Comparison of ENCODE assay signal across 8 cellular contexts in genomic region chr9:133348763-133349573, GRCh38.
DNase-seq lines count a peak whose midpoint lies in the region; ATAC-seq and TF ChIP-seq lines count a peak whose summit lies in the region.

No MANE protein-coding gene starts in this region.

- ATAC-seq in GM21529 (IDR thresholded peaks at IDR 0.05; ENCODE audit: unreplicated experiment): no peak
- ATAC-seq in HG03469 (IDR thresholded peaks at IDR 0.05; ENCODE audit: unreplicated experiment): no peak

- peaks cover 7% of the 10 kb centered on the region; the same call in 1 of the 2 replicates for H4K20me1 ChIP-seq in KMS-11 (ENCODE audit: insufficient read depth)

- H3K4me1 ChIP-seq in ACC112 (ENCODE audit: control insufficient read depth, insufficient read depth, low read length, unreplicated experiment) (peaks cover 35% of the 10 kb centered on the region), KMS-11 (ENCODE audit: low read depth, poor library complexity, severe bottlenecking) (peaks cover 22% of the 10 kb centered on the region), muscle layer of colon (ENCODE audit: insufficient read depth, low read length) (peaks cover 29% of the 10 kb centered on the region)

- H3K9ac ChIP-seq in KMS-11 (peak overlapping the region; percentile 100), muscle layer of colon (ENCODE audit: low read length) (peak overlapping the region; percentile 97)

- DNase-seq in choroid plexus epithelial cell (ENCODE audit: low read depth) (peak; percentile 15), hippocampal formation (lab: John Stamatoyannopoulos, UW) (no peak), SIG-M5 (lab: John Stamatoyannopoulos, UW) (no peak)

- peak overlapping the region; percentile 93 for H3K27ac ChIP-seq in ACC112 (ENCODE audit: low read depth, low read length)
- peak overlapping the region; percentile 98 for H3K27ac ChIP-seq in KMS-11
- peak overlapping the region; percentile 93 for H3K27ac ChIP-seq in muscle layer of colon (ENCODE audit: low read depth, low read length)

- peak overlapping the region; percentile 99 for H3K4me3 ChIP-seq in ACC112 (ENCODE audit: low read depth, low read length)
- no peak overlapping the region for H3K4me3 ChIP-seq in KMS-11 (IDR thresholded peaks at IDR 0.05; ENCODE audit: insufficient read depth, low read depth, low read length)
- peak overlapping the region; percentile 83 for H3K4me3 ChIP-seq in choroid plexus epithelial cell (ENCODE audit: low read depth, low read length)
- H3K4me3 ChIP-seq in muscle layer of colon (ENCODE audit: low read depth in 1 of 2, low read length in 2 of 2): peak overlapping the region; percentile 90 to 99

- H2AFZ ChIP-seq in ACC112 (ENCODE audit: low read length, unreplicated experiment) (no peak overlapping the region), KMS-11 (ENCODE audit: low read depth) (no peak overlapping the region)

- H3K9me3 ChIP-seq in muscle layer of colon (ENCODE audit: low read length): no peaks in the 10 kb centered on the region

- H3K36me3 ChIP-seq in ACC112 (ENCODE audit: insufficient read depth, low read length): peaks cover 47% of the 10 kb centered on the region
- peaks cover 29% of the 10 kb centered on the region for H3K36me3 ChIP-seq in KMS-11 (ENCODE audit: insufficient read depth)
- H3K36me3 ChIP-seq in muscle layer of colon (ENCODE audit: insufficient read depth, low read length): peaks cover 74% of the 10 kb centered on the region

- no peaks in the 10 kb centered on the region for H3K27me3 ChIP-seq in ACC112 (ENCODE audit: insufficient read depth, low read length)
- no peaks in the 10 kb centered on the region for H3K27me3 ChIP-seq in KMS-11 (ENCODE audit: insufficient read depth, low read depth)
- H3K27me3 ChIP-seq in muscle layer of colon (ENCODE audit: control insufficient read depth in 1 of 2, insufficient read depth in 2 of 2, low read length in 2 of 2): no peaks in the 10 kb centered on the region

- H3K4me2 ChIP-seq in KMS-11: peak overlapping the region; percentile 90

- TF ChIP-seq CTCF in KMS-11 (conservative IDR thresholded peaks at IDR 0.05; ENCODE audit: low read depth, low read length): no peak
- no peak for TF ChIP-seq CTCF in choroid plexus epithelial cell (conservative IDR thresholded peaks at IDR 0.05; ENCODE audit: low read depth, low read length)

- peaks cover 49% of the 10 kb centered on the region for H3K79me2 ChIP-seq in ACC112 (ENCODE audit: control insufficient read depth, insufficient read depth, low read length, unreplicated experiment)
- peaks cover 38% of the 10 kb centered on the region for H3K79me2 ChIP-seq in KMS-11 (ENCODE audit: insufficient read depth, low read depth)
